In genomic region chr6:118780728-118781127, GRCh38 we compare ENCODE assay signal across 17 cellular contexts.
DNase-seq lines count a peak whose midpoint lies in the region; ATAC-seq and TF ChIP-seq lines count a peak whose summit lies in the region.
"Had no signal": no experiment of that assay in that cellular context is flagged by ENCODE, and none has a peak within 500 bp of the region (broad histone marks: within the 10 kb centered on the region; RNA-seq: fewer than 3 reads in every experiment).

No MANE protein-coding gene starts in this region.

- H3K4me2 ChIP-seq in PC-3 (ENCODE audit: low read length), result no peak overlapping the region

- no peaks in the 10 kb centered on the region for H3K79me2 ChIP-seq in PC-3 (ENCODE audit: low read length)

- no peak for TF ChIP-seq CTCF in right atrium auricular region (IDR thresholded peaks at IDR 0.05)
- TF ChIP-seq CTCF in PC-3 (conservative IDR thresholded peaks at IDR 0.05; ENCODE audit: low read depth, low read length), result no peak
- TF ChIP-seq CTCF in fibroblast of the aortic adventitia (IDR thresholded peaks at IDR 0.05; ENCODE audit: insufficient read depth, low read length), result no peak

- no peaks in the 10 kb centered on the region for H3K36me3 ChIP-seq in right atrium auricular region
- H3K36me3 ChIP-seq in PC-3 (ENCODE audit: low read depth, low read length), result no peaks in the 10 kb centered on the region; the same call in 1 of the 2 replicates

- intact Hi-C loops in right cardiac atrium (cut with DNase I) (no loop called here), PC-3 (cut with micrococcal nuclease) (no loop called here)

- H3K4me3 ChIP-seq in right atrium auricular region (no peak overlapping the region), right cardiac atrium (ENCODE audit: low read length) (no peak overlapping the region), PC-3 (ENCODE audit: low read length) (no peak overlapping the region), fibroblast of the aortic adventitia (ENCODE audit: low read depth, low read length) (no peak overlapping the region)
- H3K4me3 ChIP-seq: K562 had no signal

- H4K20me1 ChIP-seq in PC-3 (ENCODE audit: low read length), result no peaks in the 10 kb centered on the region

- WGBS in right cardiac atrium, result 52% methylated on average over 4 of the region's 4 CpGs

- POLR2A ChIA-PET in PC-3 (lab: Charles Lee; ENCODE audit: unreplicated experiment), result no interaction called here

- H3K27me3 ChIP-seq in right atrium auricular region, result no peaks in the 10 kb centered on the region
- no peaks in the 10 kb centered on the region for H3K27me3 ChIP-seq in right cardiac atrium (ENCODE audit: control insufficient read depth, insufficient read depth)
- no peaks in the 10 kb centered on the region for H3K27me3 ChIP-seq in PC-3 (ENCODE audit: low read length)

- BruUV-seq in PC-3 (replicated peaks; lab: Mats Ljungman, UMichigan), result no TSS peak

- H3K27ac ChIP-seq in right atrium auricular region (no peak overlapping the region), right cardiac atrium (ENCODE audit: low read length) (no peak overlapping the region), PC-3 (ENCODE audit: low read length) (0 out of 2 replicates have a peak overlapping the region, but pooled peaks have one; percentile 2)

- H3K9me2 ChIP-seq in PC-3 (replicated peaks; ENCODE audit: low read length), result no peaks in the 10 kb centered on the region

- DNase-seq in right atrium auricular region (ENCODE audit: low spot score), result peak; percentile 18
- DNase-seq in right cardiac atrium, result no peak
- peak; percentile 47 for DNase-seq in PC-3
- DNase-seq in fibroblast of the aortic adventitia (ENCODE audit: low read depth), result peak; percentile 12
- no peak for DNase-seq in dermis blood vessel endothelial cell
- DNase-seq in NCI-H1417 (lab: John Stamatoyannopoulos, UW), result no peak
- DNase-seq: C1 segment of cervical spinal cord, COR-L47, HCEC 1CT, NCI-H1092, NCI-H2081 treated with DMSO at 0.1 percent for 48 hours, NCI-H510A treated with DMSO at 0.1 percent for 48 hours, NCI-H82, SHP77 treated with DMSO at 0.1 percent for 48 hours had no signal

- no peak for ATAC-seq in right cardiac atrium
- ATAC-seq in PC-3, result no peak
- no peak for ATAC-seq in HG03175 (IDR thresholded peaks at IDR 0.05; ENCODE audit: unreplicated experiment)
- ATAC-seq: K562, SK-N-SH treated with all-trans-retinoic acid at 6 μM for 48 hours had no signal

- no peaks in the 10 kb centered on the region for H3F3A ChIP-seq in PC-3 (ENCODE audit: low read length, unreplicated experiment)

- CTCF ChIA-PET in PC-3 (lab: Charles Lee), result no interaction called here

- no peaks in the 10 kb centered on the region for H3K9me3 ChIP-seq in right atrium auricular region
- no peaks in the 10 kb centered on the region for H3K9me3 ChIP-seq in right cardiac atrium (ENCODE audit: control insufficient read depth, low read length)
- H3K9me3 ChIP-seq in PC-3 (ENCODE audit: low read length), result no peaks in the 10 kb centered on the region

- H2AFZ ChIP-seq in PC-3 (ENCODE audit: low read length), result no peak overlapping the region; the same call in 1 of the 2 replicates

- no peak overlapping the region for H3K9ac ChIP-seq in PC-3 (ENCODE audit: low read length)

- peaks cover 0 to 21% of the 10 kb centered on the region in 2 donors for H3K4me1 ChIP-seq in right atrium auricular region
- peaks cover 3% of the 10 kb centered on the region for H3K4me1 ChIP-seq in right cardiac atrium (ENCODE audit: control insufficient read depth, insufficient read depth, low read length)
- H3K4me1 ChIP-seq in PC-3 (ENCODE audit: insufficient read depth, low read length), result peaks cover 56% of the 10 kb centered on the region

Comparison
In these comparisons a context has a peak if more than half of its experiments do, and no peak if none do; other contexts are left out.
1. DNase-seq: peak in right atrium auricular region (single experiment), PC-3 (single experiment) and fibroblast of the aortic adventitia (single experiment); none in right cardiac atrium (0 of 3), dermis blood vessel endothelial cell (single experiment) and NCI-H1417 (0 of 3).